23 cellular contexts compared by ENCODE assay signal in genomic region chr16:82082097-82082496, GRCh38. TPM values are rescaled to one million over a fixed set of nuclear protein-coding genes. Genes with fewer than 3 reads are reported as not detected.
"Had no signal": no experiment of that assay in that cellular context is flagged by ENCODE, and none has a peak within 500 bp of the region (broad histone marks: within the 10 kb centered on the region; RNA-seq: fewer than 3 reads in every experiment).

No MANE protein-coding gene starts in this region.

- DNase-seq: colonic mucosa; effector CD8-positive, alpha-beta T cell; endodermal cell; foreskin melanocyte; glutamatergic neuron; heart right ventricle; hypothalamus; immature natural killer cell; midbrain; nucleus accumbens; sigmoid colon; spleen; stimulated activated CD4-positive, alpha-beta T cell treated with anti-CD3 and anti-CD28 coated beads, Interleukin-4, amount 100 ng/mL, for 4 hours; stimulated activated naive CD8-positive, alpha-beta T cell treated with anti-CD3 and anti-CD28 coated beads, Interleukin-15, Interleukin-2, amounts not matched to agents 100 U/mL and 50 U/mL, for 24 hours; substantia nigra; testis; tibial artery had no signal

- H3K36me3 ChIP-seq: colonic mucosa, esophagus muscularis mucosa, heart right ventricle, prostate gland, right atrium auricular region, sigmoid colon, spleen, tibial artery had no signal

- ATAC-seq: heart right ventricle; naive thymus-derived CD4-positive, alpha-beta T cell had no signal

- H3K27me3 ChIP-seq: colonic mucosa, esophagus muscularis mucosa, right atrium auricular region, sigmoid colon, testis had no signal

- H3K4me3 ChIP-seq: colonic mucosa, esophagus muscularis mucosa, heart right ventricle, prostate gland, right atrium auricular region, sigmoid colon, spleen, testis, tibial artery had no signal

- H3K4me1 ChIP-seq: colonic mucosa, esophagus muscularis mucosa, heart right ventricle, prostate gland, right atrium auricular region, sigmoid colon, spleen, testis, tibial artery had no signal

- H3K27ac ChIP-seq: esophagus muscularis mucosa, heart right ventricle, prostate gland, right atrium auricular region, sigmoid colon, spleen, testis, tibial artery had no signal

- H3K9me3 ChIP-seq: colonic mucosa, prostate gland, testis had no signal

RNA-seq across cellular contexts. Expression of gene HSD17B2, which starts 47.0 kb away (rescaled TPM):
- total RNA-seq: chondrocyte; endodermal cell; esophagus muscularis mucosa; heart right ventricle; naive thymus-derived CD4-positive, alpha-beta T cell; right atrium auricular region; sigmoid colon; skeletal muscle tissue; spleen had no signal
- polyA plus RNA-seq: immature natural killer cell; naive thymus-derived CD4-positive, alpha-beta T cell had no signal
